In genomic region chr1:115888976-115889375, GRCh38 we compare ENCODE assay signal across 27 cellular contexts. TPM values are rescaled to one million over a fixed set of nuclear protein-coding genes. Genes with fewer than 3 reads are reported as not detected.
"Had no signal": no experiment of that assay in that cellular context is flagged by ENCODE, and none has a peak within 500 bp of the region (broad histone marks: within the 10 kb centered on the region; RNA-seq: fewer than 3 reads in every experiment).

No MANE protein-coding gene starts in this region.

- H3K27ac ChIP-seq: coronary artery, dorsolateral prefrontal cortex, esophagus squamous epithelium, gastrocnemius medialis, heart right ventricle, left lung, lower lobe of right lung had no signal

- H3K9me3 Mint-ChIP-seq: immature natural killer cell; mesothelial cell of epicardium; naive thymus-derived CD4-positive, alpha-beta T cell had no signal

- ATAC-seq: gastrocnemius medialis; heart right ventricle; left lung; left ventricle myocardium superior; lower lobe of right lung; naive thymus-derived CD4-positive, alpha-beta T cell had no signal

- DNase-seq: dermis blood vessel endothelial cell; dorsolateral prefrontal cortex; effector CD4-positive, alpha-beta T cell; effector memory CD4-positive, alpha-beta T cell; esophagus squamous epithelium; foreskin fibroblast; foreskin melanocyte; gastrocnemius medialis; glutamatergic neuron; head of caudate nucleus; heart right ventricle; hypothalamus; immature natural killer cell; islet precursor cell; kidney; kidney glomerular epithelial cell; left lung; left ventricle myocardium superior; lower lobe of right lung; mesenchymal stem cell; naive thymus-derived CD4-positive, alpha-beta T cell had no signal

- H3K27ac Mint-ChIP-seq: immature natural killer cell; mesothelial cell of epicardium; naive thymus-derived CD4-positive, alpha-beta T cell had no signal

- H3K36me3 Mint-ChIP-seq: immature natural killer cell; mesothelial cell of epicardium; naive thymus-derived CD4-positive, alpha-beta T cell had no signal

- H3K4me3 ChIP-seq: coronary artery, dorsolateral prefrontal cortex, esophagus squamous epithelium, gastrocnemius medialis, heart right ventricle, left lung, lower lobe of right lung had no signal

- H3K36me3 ChIP-seq: esophagus squamous epithelium, gastrocnemius medialis, heart right ventricle, left lung, lower lobe of right lung had no signal

- H3K4me1 ChIP-seq: esophagus squamous epithelium, gastrocnemius medialis, heart right ventricle, left lung, lower lobe of right lung had no signal

- H3K27me3 ChIP-seq: dorsolateral prefrontal cortex, esophagus squamous epithelium, gastrocnemius medialis, heart right ventricle, left lung had no signal

- H3K9me3 ChIP-seq: esophagus squamous epithelium, gastrocnemius medialis, heart right ventricle, left lung, lower lobe of right lung had no signal

- H3K4me1 Mint-ChIP-seq: immature natural killer cell; naive thymus-derived CD4-positive, alpha-beta T cell had no signal

- H3K4me3 Mint-ChIP-seq: immature natural killer cell; mesothelial cell of epicardium; naive thymus-derived CD4-positive, alpha-beta T cell had no signal

RNA-seq across cellular contexts. Expression of gene NHLH2, which starts 48.0 kb away (rescaled TPM):
- total RNA-seq: dermis blood vessel endothelial cell; endothelial cell of umbilical vein; gastrocnemius medialis; glomerular endothelial cell; heart right ventricle; kidney; left lung; left ventricle myocardium superior; mesenteric fat pad; mucosa of gallbladder; naive thymus-derived CD4-positive, alpha-beta T cell had no signal
- polyA plus RNA-seq: endothelial cell of umbilical vein; heart right ventricle; immature natural killer cell; naive thymus-derived CD4-positive, alpha-beta T cell had no signal
